ENCODE assay signal across 8 cellular contexts in the genomic region with DNA sequence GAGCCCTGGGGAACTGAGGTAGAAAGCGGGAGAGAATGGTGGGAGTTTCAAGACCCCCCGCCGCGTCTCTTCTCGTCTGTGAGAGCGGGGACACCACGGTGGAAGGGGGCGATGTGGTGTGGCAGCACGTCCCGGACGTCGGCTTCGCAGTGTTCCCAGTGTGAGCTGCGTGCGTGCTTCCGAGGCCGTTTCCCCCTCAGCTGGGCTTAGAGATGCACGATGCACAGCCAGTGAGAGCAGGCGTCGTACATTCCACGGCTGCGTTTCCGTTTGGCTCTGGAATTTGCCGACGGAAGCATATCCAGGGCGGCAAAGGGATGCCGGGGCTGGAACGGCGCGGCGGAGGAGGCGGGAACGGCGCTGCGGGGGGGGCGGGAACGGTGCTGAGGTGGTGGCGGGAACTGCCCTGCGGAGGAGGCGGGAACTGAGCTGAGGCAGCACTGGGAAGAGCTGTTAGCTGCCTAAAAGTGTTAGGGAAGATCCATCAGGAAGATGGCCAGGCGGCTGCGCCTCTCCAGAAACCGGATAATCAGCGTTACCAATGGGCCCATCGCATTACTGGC. TPM values are rescaled to one million over a fixed set of nuclear protein-coding genes. Genes with fewer than 3 reads are reported as not detected.
DNase-seq lines count a peak whose midpoint lies in the region; ATAC-seq and TF ChIP-seq lines count a peak whose summit lies in the region.

No MANE protein-coding gene starts in this region.

- H3K9me3 Mint-ChIP-seq in activated T-cell treated with anti-CD3 and anti-CD28 coated beads, Interleukin-2, amount 50 U/mL, for 72 hours: peaks cover 2 to 3% of the 10 kb centered on the region in 2 donors

- BruUV-seq in OCI-LY7 (replicated peaks; lab: Mats Ljungman, UMichigan): no TSS peak

- no peaks in the 10 kb centered on the region for H3K9me3 ChIP-seq in OCI-LY7 (ENCODE audit: low read length)

- H4K20me1 ChIP-seq in OCI-LY7 (ENCODE audit: insufficient read depth, low read length): no peaks in the 10 kb centered on the region

- peaks cover 5 to 17% of the 10 kb centered on the region in 2 donors for H3K36me3 Mint-ChIP-seq in activated T-cell treated with anti-CD3 and anti-CD28 coated beads, Interleukin-2, amount 50 U/mL, for 72 hours (ENCODE audit: insufficient read depth in 2 of 2)

- no peaks in the 10 kb centered on the region for H3K79me2 ChIP-seq in OCI-LY7 (ENCODE audit: insufficient read depth, low read depth, low read length)

- no peak overlapping the region for H3K4me3 ChIP-seq in OCI-LY7 (ENCODE audit: low read depth, low read length, poor library complexity, severe bottlenecking)

- H3K4me2 ChIP-seq in OCI-LY7 (ENCODE audit: low read length): no peak overlapping the region

- intact Hi-C loops in OCI-LY7 (cut with micrococcal nuclease; ENCODE audit: unreplicated experiment): no loop called here

- no peak overlapping the region for H3K27ac Mint-ChIP-seq in activated T-cell treated with anti-CD3 and anti-CD28 coated beads, Interleukin-2, amount 50 U/mL, for 72 hours

- H3K4me1 ChIP-seq in OCI-LY7 (ENCODE audit: insufficient read depth, low read length, poor library complexity, severe bottlenecking): no peaks in the 10 kb centered on the region

- no peak overlapping the region for H2AFZ ChIP-seq in OCI-LY7 (ENCODE audit: low read length)

- DNase-seq in activated T-cell treated with anti-CD3 and anti-CD28 coated beads, Interleukin-2, amount 50 U/mL, for 72 hours: no peak
- DNase-seq in activated T-cell treated with anti-CD3 and anti-CD28 coated beads, Interleukin-2, amount 50 U/mL, for 48 hours: no peak
- DNase-seq in glomerular endothelial cell (ENCODE audit: extremely low read depth, low read depth, low spot score): peak; percentile 56
- DNase-seq in occipital lobe (lab: John Stamatoyannopoulos, UW): peak; percentile 34
- no peak for DNase-seq in OCI-LY7 (ENCODE audit: low spot score)

- peaks cover 10% of the 10 kb centered on the region for H3K4me1 Mint-ChIP-seq in activated T-cell treated with anti-CD3 and anti-CD28 coated beads, Interleukin-2, amount 50 U/mL, for 72 hours (ENCODE audit: low read depth)

- no peak overlapping the region for H3K27ac ChIP-seq in OCI-LY7 (ENCODE audit: low read depth, low read length, poor library complexity, severe bottlenecking)

- H3K9me2 ChIP-seq in OCI-LY7 (ENCODE audit: insufficient read depth, low read length): no peaks in the 10 kb centered on the region

- no peak for TF ChIP-seq CTCF in OCI-LY7 (conservative IDR thresholded peaks at IDR 0.05; ENCODE audit: low read length)

- no peaks in the 10 kb centered on the region for H3K36me3 ChIP-seq in OCI-LY7 (ENCODE audit: insufficient read depth, low read length)

- H3K27me3 Mint-ChIP-seq in activated T-cell treated with anti-CD3 and anti-CD28 coated beads, Interleukin-2, amount 50 U/mL, for 72 hours (ENCODE audit: low read depth): peaks cover 29% of the 10 kb centered on the region

- CTCF ChIA-PET in OCI-LY7 (lab: Charles Lee; ENCODE audit: unreplicated experiment): no interaction called here

- no peak for ATAC-seq in activated T-cell treated with anti-CD3 and anti-CD28 coated beads, Interleukin-2, amount 50 U/mL, for 72 hours (replicated peaks in 1 of 2)
- ATAC-seq in SK-N-SH treated with all-trans-retinoic acid at 6 μM for 48 hours (peak; percentile 71), HG02840 (IDR thresholded peaks at IDR 0.05; ENCODE audit: low FRiP score, unreplicated experiment) (no peak), GM19467 (IDR thresholded peaks at IDR 0.05; ENCODE audit: unreplicated experiment) (no peak)

- H3K4me3 Mint-ChIP-seq in activated T-cell treated with anti-CD3 and anti-CD28 coated beads, Interleukin-2, amount 50 U/mL, for 72 hours: peak overlapping the region; percentile 49 to 81

- POLR2A ChIA-PET in OCI-LY7 (lab: Charles Lee): no interaction called here

TF ChIP-seq in SK-N-SH treated with all-trans-retinoic acid at 6 μM for 48 hours, 23 proteins besides CTCF, POLR2A, EP300 and RAD21:
- no peak for TF ChIP-seq ISL1 (CRISPR knock-in tag; IDR thresholded peaks at IDR 0.05)
- TF ChIP-seq, protein P1, sequence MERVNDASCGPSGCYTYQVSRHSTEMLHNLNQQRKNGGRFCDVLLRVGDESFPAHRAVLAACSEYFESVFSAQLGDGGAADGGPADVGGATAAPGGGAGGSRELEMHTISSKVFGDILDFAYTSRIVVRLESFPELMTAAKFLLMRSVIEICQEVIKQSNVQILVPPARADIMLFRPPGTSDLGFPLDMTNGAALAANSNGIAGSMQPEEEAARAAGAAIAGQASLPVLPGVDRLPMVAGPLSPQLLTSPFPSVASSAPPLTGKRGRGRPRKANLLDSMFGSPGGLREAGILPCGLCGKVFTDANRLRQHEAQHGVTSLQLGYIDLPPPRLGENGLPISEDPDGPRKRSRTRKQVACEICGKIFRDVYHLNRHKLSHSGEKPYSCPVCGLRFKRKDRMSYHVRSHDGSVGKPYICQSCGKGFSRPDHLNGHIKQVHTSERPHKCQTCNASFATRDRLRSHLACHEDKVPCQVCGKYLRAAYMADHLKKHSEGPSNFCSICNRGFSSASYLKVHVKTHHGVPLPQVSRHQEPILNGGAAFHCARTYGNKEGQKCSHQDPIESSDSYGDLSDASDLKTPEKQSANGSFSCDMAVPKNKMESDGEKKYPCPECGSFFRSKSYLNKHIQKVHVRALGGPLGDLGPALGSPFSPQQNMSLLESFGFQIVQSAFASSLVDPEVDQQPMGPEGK (CRISPR knock-in tag; IDR thresholded peaks at IDR 0.05; ENCODE audit: borderline replicate concordance): peak; percentile 24; the same call in 1 of the 2 replicates
TF ChIP-seq in SK-N-SH treated with all-trans-retinoic acid at 6 μM for 48 hours: peak in this region for 1.

RNA-seq across cellular contexts. Expression of a gene that starts 37.7 kb away (rescaled TPM):
- under 1 TPM in 1 of 2 donors, not detected in 1; 0.34 TPM for total RNA-seq in activated T-cell treated with anti-CD3 and anti-CD28 coated beads, Interleukin-2, amount 50 U/mL, for 72 hours
- total RNA-seq in glomerular endothelial cell (not detected in 2 replicates), occipital lobe (not detected), OCI-LY7 (2022) (not detected in 2 replicates)
- not detected in 2 replicates for total RNA-seq in OCI-LY7 (2014; rRNA removed; shearing (Covaris generic))

RNA-seq across cellular contexts. Expression of a gene that starts 43.8 kb away (rescaled TPM):
- total RNA-seq in activated T-cell treated with anti-CD3 and anti-CD28 coated beads, Interleukin-2, amount 50 U/mL, for 72 hours: under 1 TPM; 0.05 to 0.09 TPM
- total RNA-seq in glomerular endothelial cell (not detected in 2 replicates), occipital lobe (not detected), OCI-LY7 (2022) (not detected in 2 replicates)
- total RNA-seq in OCI-LY7 (2014; rRNA removed; shearing (Covaris generic)): not detected in 2 replicates

Comparison
In these comparisons a context has a peak if more than half of its experiments do, and no peak if none do; other contexts are left out.
1. DNase-seq: peak in glomerular endothelial cell (single experiment) and occipital lobe (single experiment); none in activated T-cell treated with anti-CD3 and anti-CD28 coated beads, Interleukin-2, amount 50 U/mL, for 72 hours (0 of 2), activated T-cell treated with anti-CD3 and anti-CD28 coated beads, Interleukin-2, amount 50 U/mL, for 48 hours (0 of 2) and OCI-LY7 (single experiment).